Comparison of ENCODE assay signal across 16 cellular contexts in genomic region chr18:65425366-65425765, GRCh38.
DNase-seq lines count a peak whose midpoint lies in the region; TF ChIP-seq lines count a peak whose summit lies in the region.
"Had no signal": no experiment of that assay in that cellular context is flagged by ENCODE, and none has a peak within 500 bp of the region (broad histone marks: within the 10 kb centered on the region; RNA-seq: fewer than 3 reads in every experiment).

No MANE protein-coding gene starts in this region.

- H3K4me2 ChIP-seq in SK-N-SH: no peak overlapping the region
- H3K4me2 ChIP-seq: BLaER1 treated with 17β-estradiol and CSF1 and Interleukin-3, amounts not matched to agents 10 nM and 100 nM had no signal

- CTCF ChIA-PET in SK-N-SH (lab: Yijun Ruan, JAX): interaction anchor here (1.2 kb wide), 1 partner anchor 774 kb away, joined by 4 read pairs; no protein-coding TSS in a partner anchor

- 18% methylated on average over 3 of the region's 3 CpGs for WGBS in SK-N-SH (ENCODE audit: low lambda C conversion rate)

- POLR2A ChIA-PET in SK-N-SH (lab: Yijun Ruan, JAX): interaction anchor here (0.6 kb wide), 1 partner anchor 19 kb away, joined by 3 read pairs; no protein-coding TSS in a partner anchor

- no peak for TF ChIP-seq RAD21 in SK-N-SH (IDR thresholded peaks at IDR 0.05; ENCODE audit: low read length)

- no peak for TF ChIP-seq CTCF in BE2C (IDR thresholded peaks at IDR 0.05; ENCODE audit: low read depth, low read length)
- TF ChIP-seq CTCF in SK-N-SH (IDR thresholded peaks at IDR 0.05): no peak

- H3K4me1 ChIP-seq in BE2C: no peaks in the 10 kb centered on the region
- no peaks in the 10 kb centered on the region for H3K4me1 ChIP-seq in SK-N-SH (ENCODE audit: control insufficient read depth in 1 of 2, insufficient read depth in 2 of 2, low read depth in 1 of 2, low read length in 1 of 2)
- H3K4me1 ChIP-seq: BLaER1 treated with 17β-estradiol and CSF1 and Interleukin-3, amounts not matched to agents 10 nM and 100 nM; HAP-1 had no signal

- H3K9me3 ChIP-seq in BE2C (no peaks in the 10 kb centered on the region), SK-N-SH (no peaks in the 10 kb centered on the region)
- H3K9me3 ChIP-seq: HAP-1 had no signal

- no peak overlapping the region for H3K9ac ChIP-seq in SK-N-SH
- H3K9ac ChIP-seq: BLaER1 treated with 17β-estradiol and CSF1 and Interleukin-3, amounts not matched to agents 10 nM and 100 nM had no signal

- no peaks in the 10 kb centered on the region for H4K20me1 ChIP-seq in SK-N-SH (ENCODE audit: insufficient read depth)
- H4K20me1 ChIP-seq: BLaER1 treated with 17β-estradiol and CSF1 and Interleukin-3, amounts not matched to agents 10 nM and 100 nM had no signal

- H3K4me3 ChIP-seq in BE2C (ENCODE audit: low read depth, low read length) (no peak overlapping the region), SK-N-SH (ENCODE audit: low read depth in 2 of 2, low read length in 1 of 2) (no peak overlapping the region)
- H3K4me3 ChIP-seq: BLaER1 treated with 17β-estradiol and CSF1 and Interleukin-3, amounts not matched to agents 10 nM and 100 nM; HAP-1 had no signal

- no peaks in the 10 kb centered on the region for H3F3A ChIP-seq in SK-N-SH (replicated peaks; ENCODE audit: insufficient read depth)

- peak in 1 of 2 experiments; percentile 80; a peak in 2 of 4 replicates for TF ChIP-seq EP300 in SK-N-SH (IDR thresholded peaks at IDR 0.05; ENCODE audit: borderline replicate concordance in 1 of 2, low read depth in 1 of 2, low read length in 1 of 2)

- H3K79me2 ChIP-seq in SK-N-SH (ENCODE audit: insufficient read depth): no peaks in the 10 kb centered on the region

- H3K27me3 ChIP-seq in BE2C: no peaks in the 10 kb centered on the region
- no peaks in the 10 kb centered on the region for H3K27me3 ChIP-seq in SK-N-SH (ENCODE audit: insufficient read depth)
- H3K27me3 ChIP-seq: BLaER1 treated with 17β-estradiol and CSF1 and Interleukin-3, amounts not matched to agents 10 nM and 100 nM had no signal

- H3K9me2 ChIP-seq in SK-N-SH: no peaks in the 10 kb centered on the region

- DNase-seq in BE2C (peak; percentile 14), DMS 273 (lab: John Stamatoyannopoulos, UW; ENCODE audit: unreplicated experiment) (peak; percentile 54), SK-N-SH (no peak), DMS153 (lab: John Stamatoyannopoulos, UW) (no peak), HuH-7 (ENCODE audit: low spot score) (no peak), CD1c-positive myeloid dendritic cell (ENCODE audit: extremely low spot score) (no peak)
- DNase-seq: Calu3; CD4-positive, alpha-beta memory T cell; COR-L47; DMS53; DMS79 treated with DMSO at 0.1 percent for 48 hours; GF-D8; GOT3; HFFc6 had no signal

- H2AFZ ChIP-seq in SK-N-SH (ENCODE audit: low read depth): no peak overlapping the region

- H3K36me3 ChIP-seq in BE2C: no peaks in the 10 kb centered on the region
- H3K36me3 ChIP-seq in SK-N-SH (replicated peaks in 1 of 2; ENCODE audit: control insufficient read depth in 1 of 2, insufficient read depth in 2 of 2, low read length in 1 of 2): no peaks in the 10 kb centered on the region
- H3K36me3 ChIP-seq: BLaER1 treated with 17β-estradiol and CSF1 and Interleukin-3, amounts not matched to agents 10 nM and 100 nM; HAP-1 had no signal

- no peak overlapping the region for H3K27ac ChIP-seq in SK-N-SH (ENCODE audit: low read depth in 2 of 2, low read length in 1 of 2)
- H3K27ac ChIP-seq: BLaER1 treated with 17β-estradiol and CSF1 and Interleukin-3, amounts not matched to agents 10 nM and 100 nM had no signal

TF ChIP-seq in SK-N-SH, 30 proteins besides CTCF, POLR2A, EP300 and RAD21:
- no peak for TF ChIP-seq GABPA (IDR thresholded peaks at IDR 0.05; ENCODE audit: low read depth)
- TF ChIP-seq FOXM1 (IDR thresholded peaks at IDR 0.05; ENCODE audit: low read depth): no peak
- TF ChIP-seq EZH2phosphoT487 (IDR thresholded peaks at IDR 0.05; ENCODE audit: borderline replicate concordance, low read depth): no peak
- no peak for TF ChIP-seq FOSL2 (IDR thresholded peaks at IDR 0.05; ENCODE audit: borderline replicate concordance, low read depth)
- peak; percentile 54; the same call in 1 of the 2 replicates for TF ChIP-seq RCOR1 (IDR thresholded peaks at IDR 0.05; ENCODE audit: low read length)
- no peak for TF ChIP-seq TAF1 (IDR thresholded peaks at IDR 0.05; ENCODE audit: borderline replicate concordance, low read depth, low read length)
- no peak for TF ChIP-seq JUND (IDR thresholded peaks at IDR 0.05)
- no peak for TF ChIP-seq NRF1 (IDR thresholded peaks at IDR 0.05; ENCODE audit: low read depth, low read length)
- TF ChIP-seq GATA2 (CRISPR knock-in tag; IDR thresholded peaks at IDR 0.05): peak; percentile 63
- TF ChIP-seq MXI1 (IDR thresholded peaks at IDR 0.05; ENCODE audit: low read depth, low read length): no peak
- TF ChIP-seq IRF3 (IDR thresholded peaks at IDR 0.05; ENCODE audit: low read depth, low read length): no peak
- TF ChIP-seq USF2 (IDR thresholded peaks at IDR 0.05; ENCODE audit: borderline replicate concordance, low read depth, low read length): no peak
- TF ChIP-seq TEAD4 (IDR thresholded peaks at IDR 0.05; ENCODE audit: borderline replicate concordance, insufficient read depth): no peak
- TF ChIP-seq MEF2A (IDR thresholded peaks at IDR 0.05; ENCODE audit: borderline replicate concordance, low read depth): no peak
- no peak for TF ChIP-seq REST (IDR thresholded peaks at IDR 0.05; ENCODE audit: low read depth, low read length)

Comparison
In these comparisons a context has a peak if more than half of its experiments do, and no peak if none do; other contexts are left out.
1. DNase-seq: peak in BE2C (single experiment) and DMS 273 (single experiment); none in SK-N-SH (single experiment), DMS153 (single experiment), HuH-7 (single experiment) and CD1c-positive myeloid dendritic cell (single experiment).